ENCODE assay signal across 1 cellular context in genomic region chr11:45079567-45079942, GRCh38.
TF ChIP-seq lines count a peak whose summit lies in the region.

No MANE protein-coding gene starts in this region.

TF ChIP-seq in SK-N-SH, 30 proteins besides CTCF, POLR2A, EP300 and RAD21 (continued from another document):
- TF ChIP-seq YY1 (IDR thresholded peaks at IDR 0.05; ENCODE audit: low read depth) (no peak), RCOR1 (IDR thresholded peaks at IDR 0.05; ENCODE audit: low read length) (no peak), GATA2 (CRISPR knock-in tag; IDR thresholded peaks at IDR 0.05) (no peak), SMC3 (IDR thresholded peaks at IDR 0.05; ENCODE audit: low read depth, low read length) (no peak), MEF2A (IDR thresholded peaks at IDR 0.05; ENCODE audit: borderline replicate concordance, low read depth) (no peak), TCF12 (IDR thresholded peaks at IDR 0.05) (no peak), NFIC (IDR thresholded peaks at IDR 0.05; ENCODE audit: borderline replicate concordance) (no peak), CHD2 (IDR thresholded peaks at IDR 0.05; ENCODE audit: low read length, partially characterized antibody) (no peak), GABPA (IDR thresholded peaks at IDR 0.05; ENCODE audit: low read depth) (no peak), IRF3 (IDR thresholded peaks at IDR 0.05; ENCODE audit: low read depth, low read length) (no peak), FOSL2 (IDR thresholded peaks at IDR 0.05; ENCODE audit: borderline replicate concordance, low read depth) (no peak)
